ENCODE assay signal across 27 cellular contexts in the genomic region with DNA sequence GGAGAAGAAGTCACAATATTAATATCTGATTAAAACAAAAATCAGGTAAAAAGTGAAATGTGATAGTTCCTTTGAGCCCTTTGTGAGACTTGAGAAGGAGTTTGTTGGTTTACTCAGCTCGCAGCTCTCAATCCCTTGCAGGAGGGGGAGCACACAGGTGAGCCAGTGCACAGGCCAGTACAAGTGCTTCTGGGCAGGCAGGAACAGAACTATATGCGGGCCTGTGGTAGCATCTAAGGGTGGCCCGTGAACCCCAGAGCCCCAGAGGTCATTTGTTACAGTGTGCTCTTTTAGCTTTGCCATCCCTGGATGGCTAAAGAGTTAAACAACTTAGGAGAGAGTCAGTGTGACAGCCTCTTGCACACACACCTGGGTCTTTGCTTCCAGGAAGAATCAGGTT.
DNase-seq lines count a peak whose midpoint lies in the region; ATAC-seq, FAIRE-seq and TF ChIP-seq lines count a peak whose summit lies in the region.
"Had no signal": no experiment of that assay in that cellular context is flagged by ENCODE, and none has a peak within 500 bp of the region (broad histone marks: within the 10 kb centered on the region; RNA-seq: fewer than 3 reads in every experiment).

No MANE protein-coding gene starts in this region.

- H3K4me3 ChIP-seq in HepG2 (replicated peaks in 1 of 3; ENCODE audit: insufficient read depth in 1 of 3, low read depth in 2 of 3, low read length in 3 of 3) (no peak overlapping the region), right lobe of liver (no peak overlapping the region), GM12878 (no peak overlapping the region), psoas muscle (no peak overlapping the region)
- H3K4me3 ChIP-seq: SJCRH30 had no signal

- SMC1A ChIA-PET in GM12878 (lab: Charles Lee; ENCODE audit: uncharacterized antibody, unreplicated experiment): no interaction called here

- DNase-seq in HepG2 (ENCODE audit: low spot score) (no peak), right lobe of liver (no peak), GM12878 (ENCODE audit: low read depth, low spot score) (no peak), nephron progenitor cell (no peak), psoas muscle (no peak), RKO (ENCODE audit: low spot score) (no peak)
- DNase-seq: AML-193; C1 segment of cervical spinal cord; Calu3; CD8-positive, alpha-beta memory T cell; DMS153; GF-D8; GOT3; KBM-7; MM.1S; NCI-H1092; NCI-H1436; NCI-H187 treated with DMSO at 0.1 percent for 48 hours; NCI-H2107; NCI-H2227 treated with DMSO at 0.1 percent for 48 hours; NCI-H510A treated with DMSO at 0.1 percent for 48 hours; NCI-H774; SJCRH30; T-cell had no signal

- no peak for FAIRE-seq in HepG2 (lab: Jason Lieb, UNC)
- no peak for FAIRE-seq in GM12878 (lab: Jason Lieb, UNC)

- TF ChIP-seq POLR2A in HepG2 (IDR thresholded peaks at IDR 0.05; ENCODE audit: insufficient read depth in 1 of 2, low read depth in 2 of 2, low read length in 2 of 2) (no peak), right lobe of liver (IDR thresholded peaks at IDR 0.05) (no peak), GM12878 (IDR thresholded peaks at IDR 0.05; ENCODE audit: low read depth, low read length) (no peak)

- no peaks in the 10 kb centered on the region for H3K36me3 Mint-ChIP-seq in nephron progenitor cell (ENCODE audit: low read depth)
- H3K36me3 Mint-ChIP-seq: CD8-positive, alpha-beta memory T cell; T-cell had no signal

- H3K4me2 ChIP-seq in HepG2 (ENCODE audit: low read depth, low read length): no peak overlapping the region
- H3K4me2 ChIP-seq in GM12878 (ENCODE audit: control insufficient read depth, insufficient read depth): no peak overlapping the region

- POLR2A ChIA-PET in HepG2 (lab: Yijun Ruan, JAX) (no interaction called here), GM12878 (lab: Charles Lee) (no interaction called here)

- H3K4me1 ChIP-seq in HepG2 (ENCODE audit: insufficient read depth, low read length) (no peaks in the 10 kb centered on the region), right lobe of liver (no peaks in the 10 kb centered on the region), GM12878 (ENCODE audit: control insufficient read depth, insufficient read depth, low read length) (no peaks in the 10 kb centered on the region), psoas muscle (no peaks in the 10 kb centered on the region)
- H3K4me1 ChIP-seq: SJCRH30 had no signal

- RAD21 ChIA-PET in GM12878 (lab: Charles Lee; ENCODE audit: unreplicated experiment): no interaction called here

- TF ChIP-seq EP300 in HepG2 (IDR thresholded peaks at IDR 0.05; ENCODE audit: low read depth in 2 of 2, low read length in 2 of 2): no peak
- TF ChIP-seq EP300 in HepG2 (CRISPR knock-in tag; IDR thresholded peaks at IDR 0.05; ENCODE audit: borderline replicate concordance): no peak
- TF ChIP-seq EP300 in GM12878 (IDR thresholded peaks at IDR 0.05; ENCODE audit: borderline replicate concordance in 1 of 2, control insufficient read depth in 1 of 2, low read depth in 2 of 2, low read length in 2 of 2): no peak

- in situ Hi-C loops in HepG2 (cut with HindIII; ENCODE audit: extremely low pct_ligation_motif_present, low pct_unique_long_range_greater_than_20kb) (no loop called here), GM12878 (cut with MboI) (no loop called here)

- H3K4me1 Mint-ChIP-seq in nephron progenitor cell: no peaks in the 10 kb centered on the region
- H3K4me1 Mint-ChIP-seq: CD8-positive, alpha-beta memory T cell; T-cell had no signal

- CTCF ChIA-PET in HepG2 (lab: Yijun Ruan, JAX; ENCODE audit: low intra/inter-chr PET ratio, low total read pairs) (no interaction called here), GM12878 (lab: Yijun Ruan, JAX) (no interaction called here)

- H3K9ac ChIP-seq in HepG2 (ENCODE audit: insufficient read depth, low read depth, low read length): no peak overlapping the region
- H3K9ac ChIP-seq in GM12878 (ENCODE audit: control insufficient read depth, insufficient read depth, low read length): no peak overlapping the region

- H3K27ac ChIP-seq in HepG2 (ENCODE audit: extremely low read length, insufficient read depth, low read length): no peak overlapping the region
- H3K27ac ChIP-seq in right lobe of liver: no peak overlapping the region
- no peak overlapping the region for H3K27ac ChIP-seq in GM12878 (ENCODE audit: control insufficient read depth, insufficient read depth)
- H3K27ac ChIP-seq in psoas muscle: no peak overlapping the region
- H3K27ac ChIP-seq: SJCRH30 had no signal

- H3K27ac Mint-ChIP-seq in nephron progenitor cell: peak overlapping the region; percentile 40
- H3K27ac Mint-ChIP-seq: CD8-positive, alpha-beta memory T cell; T-cell had no signal

- intact Hi-C loops in HepG2 (cut with micrococcal nuclease; ENCODE audit: unreplicated experiment): no loop called here
- intact Hi-C loops in right lobe of liver (cut with DNase I): no loop called here
- intact Hi-C loops in GM12878 (cut with micrococcal nuclease; ENCODE audit: unreplicated experiment): no loop called here
- intact Hi-C loops in psoas muscle (cut with DNase I): no loop called here

- BruUV-seq in HepG2 (replicated peaks; lab: Mats Ljungman, UMichigan) (no TSS peak), GM12878 (replicated peaks; lab: Mats Ljungman, UMichigan) (no TSS peak)

- TF ChIP-seq RAD21 in HepG2 (CRISPR knock-in tag; IDR thresholded peaks at IDR 0.05): no peak
- TF ChIP-seq RAD21 in GM12878 (IDR thresholded peaks at IDR 0.05; ENCODE audit: insufficient read depth, low read depth, low read length): no peak

- H3K27me3 ChIP-seq in HepG2 (ENCODE audit: control insufficient read depth in 1 of 2, insufficient read depth in 2 of 2, low read length in 2 of 2) (no peaks in the 10 kb centered on the region), right lobe of liver (no peaks in the 10 kb centered on the region), GM12878 (replicated peaks in 1 of 2; ENCODE audit: control insufficient read depth in 2 of 2, insufficient read depth in 2 of 2, low read length in 1 of 2) (no peaks in the 10 kb centered on the region), psoas muscle (ENCODE audit: insufficient read depth in 3 of 3, low read length in 2 of 3) (no peaks in the 10 kb centered on the region)
- H3K27me3 ChIP-seq: SJCRH30 had no signal

- no peaks in the 10 kb centered on the region for H3K27me3 Mint-ChIP-seq in nephron progenitor cell (ENCODE audit: low read depth, poor library complexity)
- H3K27me3 Mint-ChIP-seq: T-cell had no signal

- no peaks in the 10 kb centered on the region for H3K9me3 Mint-ChIP-seq in nephron progenitor cell
- H3K9me3 Mint-ChIP-seq: T-cell had no signal

- H2AFZ ChIP-seq in HepG2 (ENCODE audit: low read length) (no peak overlapping the region), GM12878 (ENCODE audit: control insufficient read depth, low read depth, low read length) (no peak overlapping the region)

- ATAC-seq in HepG2: peak; percentile 42; the same call in 1 of the 3 replicates
- ATAC-seq in right lobe of liver: no peak
- ATAC-seq in GM12878: peak; percentile 20
- ATAC-seq in psoas muscle: no peak
- no peak for ATAC-seq in GM21526 (IDR thresholded peaks at IDR 0.05; ENCODE audit: low FRiP score, unreplicated experiment)
- no peak for ATAC-seq in GM19395 (IDR thresholded peaks at IDR 0.05; ENCODE audit: unreplicated experiment)
- ATAC-seq: Panc1, T-cell had no signal

- H3K79me2 ChIP-seq in HepG2 (ENCODE audit: insufficient read depth, low read length): no peaks in the 10 kb centered on the region
- no peaks in the 10 kb centered on the region for H3K79me2 ChIP-seq in GM12878 (ENCODE audit: control insufficient read depth, insufficient read depth, low read length)

- TF ChIP-seq CTCF in HepG2 (CRISPR knock-in tag; IDR thresholded peaks at IDR 0.05) (no peak), right lobe of liver (IDR thresholded peaks at IDR 0.05) (no peak), GM12878 (IDR thresholded peaks at IDR 0.05 in 2 of 3, conservative IDR thresholded peaks at IDR 0.05 in 1 of 3; ENCODE audit: control insufficient read depth in 2 of 3, extremely low read depth in 1 of 3, insufficient read depth in 1 of 3, low read depth in 3 of 3, low read length in 3 of 3) (no peak), nephron progenitor cell (IDR thresholded peaks at IDR 0.05) (no peak), psoas muscle (IDR thresholded peaks at IDR 0.05) (no peak)

- H3K36me3 ChIP-seq in HepG2 (replicated peaks in 1 of 2; ENCODE audit: control insufficient read depth in 1 of 2, insufficient read depth in 2 of 2, low read length in 2 of 2): no peaks in the 10 kb centered on the region
- no peaks in the 10 kb centered on the region for H3K36me3 ChIP-seq in right lobe of liver
- no peaks in the 10 kb centered on the region for H3K36me3 ChIP-seq in GM12878 (ENCODE audit: control insufficient read depth in 2 of 2, insufficient read depth in 2 of 2, low read length in 1 of 2)
- no peaks in the 10 kb centered on the region for H3K36me3 ChIP-seq in psoas muscle (ENCODE audit: insufficient read depth in 1 of 2, low read depth in 1 of 2)
- H3K36me3 ChIP-seq: SJCRH30 had no signal

- H3K9me3 ChIP-seq in HepG2 (ENCODE audit: low read length) (no peaks in the 10 kb centered on the region), right lobe of liver (no peaks in the 10 kb centered on the region), GM12878 (replicated peaks; ENCODE audit: control insufficient read depth, insufficient read depth, low read length) (no peaks in the 10 kb centered on the region), psoas muscle (no peaks in the 10 kb centered on the region)
- H3K9me3 ChIP-seq: SJCRH30 had no signal

- H4K20me1 ChIP-seq in HepG2 (ENCODE audit: insufficient read depth, low read length): no peaks in the 10 kb centered on the region
- no peaks in the 10 kb centered on the region for H4K20me1 ChIP-seq in GM12878 (ENCODE audit: control insufficient read depth, insufficient read depth)

- H3K4me3 Mint-ChIP-seq in nephron progenitor cell: no peak overlapping the region
- H3K4me3 Mint-ChIP-seq: CD8-positive, alpha-beta memory T cell; T-cell had no signal

- WGBS in HepG2 (ENCODE audit: low lambda C conversion rate): 0% methylated on average over 1 of the region's 3 CpGs
- WGBS in right lobe of liver (ENCODE audit: insufficient coverage, low coverage, low lambda C conversion rate, missing lambda C conversion rate): no CpG with 5 or more reads among the region's 3 CpGs
- whole genome bisulfite sequencing in GM12878 (ENCODE audit: insufficient coverage, insufficient replicate concordance, low lambda C conversion rate, missing lambda C conversion rate): 5% methylated on average over 3 of the region's 3 CpGs
- 76 to 89% (median 78%) methylated on average over 3 of the region's 3 CpGs for WGBS in psoas muscle, 3 donors

TF ChIP-seq in HepG2, 621 proteins besides CTCF, POLR2A, EP300 and RAD21 (continues in another document):
- no peak for TF ChIP-seq FOXA1 (IDR thresholded peaks at IDR 0.05)
- no peak for TF ChIP-seq FOXA1 (CRISPR knock-in tag; IDR thresholded peaks at IDR 0.05)
- no peak for TF ChIP-seq ZNF557 (CRISPR knock-in tag; IDR thresholded peaks at IDR 0.05)

TF ChIP-seq in GM12878, 131 proteins besides CTCF, POLR2A, EP300 and RAD21 (continues in another document):
- TF ChIP-seq RFX5 (IDR thresholded peaks at IDR 0.05; ENCODE audit: low read depth, low read length): no peak

Comparison
In these comparisons a context has a peak if more than half of its experiments do, and no peak if none do; other contexts are left out.
1. ATAC-seq: peak in HepG2 (single experiment) and GM12878 (single experiment); none in right lobe of liver (0 of 4), psoas muscle (0 of 4), GM21526 (single experiment) and GM19395 (single experiment).